ENCODE assay signal across 8 cellular contexts in genomic region chr4:139142097-139142496, GRCh38. TPM values are rescaled to one million over a fixed set of nuclear protein-coding genes. Genes with fewer than 3 reads are reported as not detected.
A peak's percentile ranks its signal among the peaks of the same experiment; 100 is the strongest.
DNase-seq lines count a peak whose midpoint lies in the region; ATAC-seq and TF ChIP-seq lines count a peak whose summit lies in the region.
"Had no signal": no experiment of that assay in that cellular context is flagged by ENCODE, and none has a peak within 500 bp of the region (broad histone marks: within the 10 kb centered on the region; RNA-seq: fewer than 3 reads in every experiment).

No MANE protein-coding gene starts in this region.

- peak overlapping the region in 5 of 6 donors; percentile 11 to 78 (median 44) for H3K27ac Mint-ChIP-seq in naive B cell

- no peaks in the 10 kb centered on the region for H3K36me3 ChIP-seq in adrenal gland (replicated peaks in 1 of 2)

- peaks cover 0 to 9% of the 10 kb centered on the region in 2 donors for H3K36me3 Mint-ChIP-seq in naive B cell

- DNase-seq in naive B cell (peak; percentile 43), NCI-H345 (lab: John Stamatoyannopoulos, UW) (no peak), adrenal gland (no peak), NCI-H2227 (lab: John Stamatoyannopoulos, UW; ENCODE audit: unreplicated experiment) (no peak)
- DNase-seq: effector memory CD4-positive, alpha-beta T cell had no signal

- no peaks in the 10 kb centered on the region for H3K27me3 Mint-ChIP-seq in naive B cell

- no peak for TF ChIP-seq CTCF in adrenal gland (IDR thresholded peaks at IDR 0.05)

- no peak for TF ChIP-seq POLR2A in adrenal gland (IDR thresholded peaks at IDR 0.05)

- intact Hi-C loops in adrenal gland (cut with DNase I), result no loop called here

- H3K4me1 Mint-ChIP-seq in naive B cell, result peaks cover 30 to 46% (median 34%) of the 10 kb centered on the region in 3 donors

- no peaks in the 10 kb centered on the region for H3K9me3 ChIP-seq in adrenal gland (replicated peaks in 1 of 3)

- no peak overlapping the region for H3K4me3 ChIP-seq in adrenal gland

- peak overlapping the region in 6 of 8 donors; percentile 0 to 49 (median 36) for H3K4me3 Mint-ChIP-seq in naive B cell

- H3K27ac ChIP-seq in adrenal gland, result no peak overlapping the region

- peaks cover 0 to 15% (median 7%) of the 10 kb centered on the region in 7 donors for H3K9me3 Mint-ChIP-seq in naive B cell

- WGBS in adrenal gland, 4 donors, result 53 to 82% (median 69%) methylated on average over 1 of the region's 1 CpG

- peaks cover 0 to 16% of the 10 kb centered on the region in 2 donors for H3K4me1 ChIP-seq in adrenal gland (replicated peaks in 1 of 2)

- H3K27me3 ChIP-seq in adrenal gland, result no peaks in the 10 kb centered on the region

- peak; percentile 83 for ATAC-seq in GM18870 (IDR thresholded peaks at IDR 0.05; ENCODE audit: unreplicated experiment)
- ATAC-seq in GM21786 (IDR thresholded peaks at IDR 0.05; ENCODE audit: unreplicated experiment), result peak; percentile 76
- peak; percentile 80 for ATAC-seq in HG03460 (IDR thresholded peaks at IDR 0.05; ENCODE audit: unreplicated experiment)
- peak; percentile 97 to 98 for ATAC-seq in naive B cell (ENCODE audit: low read depth in 2 of 2)

RNA-seq across cellular contexts. Expression of gene ELF2, which starts 34.9 kb away (rescaled TPM):
- polyA plus RNA-seq in naive B cell (ENCODE audit: low read depth in 6 of 6) (10 to 100 TPM; 40.5 to 56.7 (median 45.9) TPM), adrenal gland (10 to 100 TPM; 14.8 to 20.7 (median 15.9) TPM)
- total RNA-seq in adrenal gland, result 10 to 100 TPM; 14.0 to 46.9 (median 33.8) TPM
